ENCODE assay signal across 1 cellular context in genomic region chr1:112507896-112508241, GRCh38.
TF ChIP-seq lines count a peak whose summit lies in the region.

No MANE protein-coding gene starts in this region.

TF ChIP-seq in K562, 482 proteins besides CTCF, POLR2A, EP300 and RAD21:
- TF ChIP-seq IFI16 (CRISPR knock-in tag; IDR thresholded peaks at IDR 0.05), result no peak
- no peak for TF ChIP-seq ZNF766 (CRISPR knock-in tag; conservative IDR thresholded peaks at IDR 0.05)
- no peak for TF ChIP-seq STAG1 (CRISPR knock-in tag; IDR thresholded peaks at IDR 0.05; ENCODE audit: borderline replicate concordance)
- no peak for TF ChIP-seq ZNF639 (CRISPR knock-in tag; conservative IDR thresholded peaks at IDR 0.05 in 1 of 2, IDR thresholded peaks at IDR 0.05 in 1 of 2)
- peak; percentile 81; the same call in 1 of the 2 replicates for TF ChIP-seq ZNF263 (CRISPR knock-in tag; IDR thresholded peaks at IDR 0.05; ENCODE audit: borderline replicate concordance)
- TF ChIP-seq SIX5 (IDR thresholded peaks at IDR 0.05; ENCODE audit: borderline replicate concordance in 1 of 2, insufficient read depth in 1 of 2, low read depth in 1 of 2, low read length in 2 of 2), result no peak
- TF ChIP-seq ZNF740 (CRISPR knock-in tag; IDR thresholded peaks at IDR 0.05), result no peak
- 0 out of 4 replicates have a peak, but pooled peaks of 1 of the 2 experiments have one; percentile 6 for TF ChIP-seq ZNF740 (tag; IDR thresholded peaks at IDR 0.05)
